Comparison of ENCODE assay signal across 1 cellular context in genomic region chr21:35231115-35231514, GRCh38.
TF ChIP-seq lines count a peak whose summit lies in the region.

No MANE protein-coding gene starts in this region.

TF ChIP-seq in WTC11, 78 proteins besides CTCF, POLR2A, EP300 and RAD21 (continued from another document):
- TF ChIP-seq AFF4 (CRISPR knock-in tag; IDR thresholded peaks at IDR 0.05; ENCODE audit: borderline replicate concordance) (no peak), USF1 (CRISPR knock-in tag; IDR thresholded peaks at IDR 0.05) (no peak), TEAD4 (CRISPR knock-in tag; IDR thresholded peaks at IDR 0.05) (no peak), SP1 (CRISPR knock-in tag; conservative IDR thresholded peaks at IDR 0.05) (no peak), CBFB (CRISPR knock-in tag; IDR thresholded peaks at IDR 0.05; ENCODE audit: low read depth) (no peak), HMGA2 (CRISPR knock-in tag; IDR thresholded peaks at IDR 0.05) (no peak), EMX1 (CRISPR knock-in tag; IDR thresholded peaks at IDR 0.05) (no peak)
- TF ChIP-seq, protein P1, sequence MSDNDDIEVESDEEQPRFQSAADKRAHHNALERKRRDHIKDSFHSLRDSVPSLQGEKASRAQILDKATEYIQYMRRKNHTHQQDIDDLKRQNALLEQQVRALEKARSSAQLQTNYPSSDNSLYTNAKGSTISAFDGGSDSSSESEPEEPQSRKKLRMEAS (CRISPR knock-in tag; IDR thresholded peaks at IDR 0.05), result no peak
